8 cellular contexts compared by ENCODE assay signal in the genomic region with DNA sequence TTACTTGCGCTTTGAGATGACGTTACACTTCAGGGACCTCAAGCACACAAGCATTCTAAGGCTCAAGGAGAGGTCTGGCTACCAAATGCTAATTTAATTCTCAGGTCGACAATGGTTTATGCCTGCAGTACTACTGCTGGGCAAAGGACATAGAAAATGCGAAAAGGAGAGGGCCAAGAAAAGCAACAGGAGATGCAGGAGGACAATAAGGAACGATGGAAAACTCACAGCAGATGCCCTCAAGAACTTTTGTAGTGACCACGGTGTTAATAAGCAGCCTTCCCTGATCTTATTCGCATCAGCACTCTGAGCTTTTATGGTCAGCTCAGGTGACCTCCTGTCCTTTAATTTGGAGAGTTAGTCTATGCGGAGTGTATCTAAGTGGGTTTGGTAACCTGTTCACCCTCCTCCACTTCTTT.
A peak's percentile ranks its signal among the peaks of the same experiment; 100 is the strongest.
DNase-seq lines count a peak whose midpoint lies in the region; ATAC-seq and TF ChIP-seq lines count a peak whose summit lies in the region.

No MANE protein-coding gene starts in this region.

- DNase-seq in brain microvascular endothelial cell (no peak), lower lobe of right lung (no peak), NCI-H524 treated with DMSO at 0.1 percent for 48 hours (lab: John Stamatoyannopoulos, UW) (no peak)
- no peak for DNase-seq in stimulated activated CD4-positive, alpha-beta T cell treated with anti-CD3 and anti-CD28 coated beads, Interleukin-12 subunit alpha, Interleukin-12 subunit beta, amount 100 ng/mL, for 4 hours

- peaks cover 31% of the 10 kb centered on the region for H4K20me1 ChIP-seq in BLaER1

- H3K4me1 ChIP-seq in BLaER1: peaks cover 25% of the 10 kb centered on the region
- peaks cover 25% of the 10 kb centered on the region for H3K4me1 ChIP-seq in lower lobe of right lung
- peaks cover 2% of the 10 kb centered on the region for H3K4me1 ChIP-seq in urinary bladder (ENCODE audit: insufficient read depth)

- H3K27me3 ChIP-seq in BLaER1 (no peaks in the 10 kb centered on the region), brain microvascular endothelial cell (replicated peaks) (no peaks in the 10 kb centered on the region), lower lobe of right lung (ENCODE audit: low read depth) (no peaks in the 10 kb centered on the region)

- in situ Hi-C loops in brain microvascular endothelial cell (cut with HindIII; ENCODE audit: low pct_ligation_motif_present, low sequenced_read_pairs): no loop called here

- WGBS in urinary bladder: 12% methylated on average over 8 of the region's 8 CpGs

- peak overlapping the region; percentile 93 for H3K4me3 ChIP-seq in BLaER1
- H3K4me3 ChIP-seq in brain microvascular endothelial cell (ENCODE audit: low read depth, low read length): peak overlapping the region; percentile 88
- peak overlapping the region; percentile 86 for H3K4me3 ChIP-seq in lower lobe of right lung
- H3K4me3 ChIP-seq in urinary bladder (ENCODE audit: low read depth, low read length): peak overlapping the region; percentile 78

- ATAC-seq in GM19467 (IDR thresholded peaks at IDR 0.05; ENCODE audit: unreplicated experiment) (peak; percentile 37), HG03520 (IDR thresholded peaks at IDR 0.05; ENCODE audit: unreplicated experiment) (peak; percentile 49), lower lobe of right lung (peak; percentile 58 to 64)

- H3K27ac ChIP-seq in BLaER1: peak overlapping the region; percentile 66
- H3K27ac ChIP-seq in brain microvascular endothelial cell: peak overlapping the region; percentile 81
- peak overlapping the region; percentile 83 for H3K27ac ChIP-seq in lower lobe of right lung
- H3K27ac ChIP-seq in urinary bladder (ENCODE audit: low read depth): peak overlapping the region; percentile 76

- H3K36me3 ChIP-seq in BLaER1: peaks cover 4% of the 10 kb centered on the region; the same call in 1 of the 2 replicates
- no peaks in the 10 kb centered on the region for H3K36me3 ChIP-seq in brain microvascular endothelial cell (replicated peaks)
- no peaks in the 10 kb centered on the region for H3K36me3 ChIP-seq in lower lobe of right lung
- no peaks in the 10 kb centered on the region for H3K36me3 ChIP-seq in urinary bladder (ENCODE audit: insufficient read depth)

- H3K9me3 ChIP-seq in BLaER1 (no peaks in the 10 kb centered on the region), lower lobe of right lung (no peaks in the 10 kb centered on the region)

- intact Hi-C loops in lower lobe of right lung (cut with DNase I): no loop called here

- peak overlapping the region; percentile 86 for H3K4me2 ChIP-seq in BLaER1

- TF ChIP-seq CTCF in brain microvascular endothelial cell (IDR thresholded peaks at IDR 0.05; ENCODE audit: low read depth, low read length, missing control alignments): no peak
- no peak for TF ChIP-seq CTCF in lower lobe of right lung (IDR thresholded peaks at IDR 0.05)

- peak overlapping the region; percentile 75 for H3K9ac ChIP-seq in BLaER1
